8 cellular contexts compared by ENCODE assay signal in the genomic region with DNA sequence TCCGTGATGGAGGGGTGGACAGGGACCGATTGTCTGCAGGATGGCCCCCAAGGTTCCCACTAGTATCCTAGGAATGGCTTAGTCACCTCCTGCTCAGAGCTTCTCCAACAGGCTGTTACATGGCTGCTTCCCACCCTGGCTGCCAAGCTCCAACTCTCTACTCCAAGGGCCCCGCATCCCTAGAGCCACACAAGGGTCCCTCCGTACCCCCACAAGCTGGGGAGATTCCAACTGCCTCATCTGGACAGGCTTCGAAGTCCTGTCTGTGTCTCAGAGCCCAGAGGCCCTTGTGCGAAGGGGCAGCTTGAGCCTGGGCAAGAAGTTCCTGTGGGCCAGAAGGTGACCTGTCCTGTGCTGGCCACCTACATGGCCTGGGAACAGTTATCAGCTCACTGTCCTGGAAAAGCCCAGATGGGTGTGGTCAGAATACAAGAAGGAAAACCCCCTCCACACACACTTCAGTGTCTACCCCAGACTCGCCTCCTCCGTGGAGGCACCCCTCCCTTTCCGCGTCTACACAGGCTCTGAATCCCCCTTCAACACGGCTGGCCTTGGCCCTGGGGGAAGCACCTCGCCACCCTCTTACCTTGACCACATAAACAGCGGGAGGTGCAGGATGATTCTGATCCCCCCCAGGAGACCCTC. TPM values are rescaled to one million over a fixed set of nuclear protein-coding genes. Genes with fewer than 3 reads are reported as not detected.
A peak's percentile ranks its signal among the peaks of the same experiment; 100 is the strongest.
DNase-seq lines count a peak whose midpoint lies in the region; ATAC-seq and TF ChIP-seq lines count a peak whose summit lies in the region.

No MANE protein-coding gene starts in this region.

- H3K9me3 ChIP-seq in T-helper 17 cell (ENCODE audit: control insufficient read depth, low read length, poor library complexity, severe bottlenecking) (no peaks in the 10 kb centered on the region), left ventricle myocardium inferior (replicated peaks) (no peaks in the 10 kb centered on the region), sigmoid colon (no peaks in the 10 kb centered on the region)

- TF ChIP-seq EP300 in sigmoid colon (IDR thresholded peaks at IDR 0.05) = no peak

- H3K27ac ChIP-seq in left ventricle myocardium inferior (replicated peaks) = peak overlapping the region; percentile 89
- H3K27ac ChIP-seq in sigmoid colon = peak overlapping the region; percentile 84 to 90 (median 88)

- H3K27ac Mint-ChIP-seq in T-helper 17 cell = peak overlapping the region; percentile 88

- H3K4me1 Mint-ChIP-seq in T-helper 17 cell = peaks cover 35% of the 10 kb centered on the region

- TF ChIP-seq CTCF in left ventricle myocardium inferior (IDR thresholded peaks at IDR 0.05; ENCODE audit: borderline replicate concordance) (no peak), sigmoid colon (IDR thresholded peaks at IDR 0.05) (no peak)

- 39 to 48% methylated on average over 13 of the region's 13 CpGs for WGBS in sigmoid colon, 2 donors

- H3K27me3 ChIP-seq in left ventricle myocardium inferior (ENCODE audit: low read depth) (no peaks in the 10 kb centered on the region), sigmoid colon (no peaks in the 10 kb centered on the region)

- peaks cover 30% of the 10 kb centered on the region for H3K4me1 ChIP-seq in left ventricle myocardium inferior
- peaks cover 0 to 30% (median 23%) of the 10 kb centered on the region in 4 donors for H3K4me1 ChIP-seq in sigmoid colon

- ATAC-seq in Right ventricle myocardium superior (ENCODE audit: poor library complexity) (peak; percentile 1), T-helper 17 cell (no peak)

- no peaks in the 10 kb centered on the region for H3K27me3 Mint-ChIP-seq in T-helper 17 cell

- DNase-seq in Right ventricle myocardium superior = peak; percentile 38
- no peak for DNase-seq in cardiac septum (ENCODE audit: low spot score)
- peak in 1 of 3 donors; percentile 31 for DNase-seq in T-helper 17 cell
- peak; percentile 15 for DNase-seq in left ventricle myocardium inferior
- DNase-seq in sigmoid colon = no peak
- no peak for DNase-seq in ecto neural progenitor cell (ENCODE audit: low spot score)
- no peak for DNase-seq in stimulated activated CD4-positive, alpha-beta T cell treated with anti-CD3 and anti-CD28 coated beads, Interleukin-4, amount 100 ng/mL, for 24 hours
- no peak for DNase-seq in DMS 273 treated with DMSO at 0.1 percent for 48 hours (lab: John Stamatoyannopoulos, UW)

- intact Hi-C loops in Right ventricle myocardium superior (cut with DNase I) = no loop called here
- intact Hi-C loops in cardiac septum (cut with DNase I) = no loop called here
- intact Hi-C loops in left ventricle myocardium inferior (cut with micrococcal nuclease) = no loop called here
- intact Hi-C loops in sigmoid colon (cut with DNase I) = no loop called here

- H3K4me3 ChIP-seq in left ventricle myocardium inferior (peak overlapping the region; percentile 90), sigmoid colon (peak overlapping the region; percentile 61 to 97 (median 86))

- no peak for TF ChIP-seq POLR2A in sigmoid colon (IDR thresholded peaks at IDR 0.05)

- peak overlapping the region; percentile 93 for H3K4me3 Mint-ChIP-seq in T-helper 17 cell

- H3K36me3 Mint-ChIP-seq in T-helper 17 cell (ENCODE audit: low read depth) = no peaks in the 10 kb centered on the region

- H3K36me3 ChIP-seq in left ventricle myocardium inferior (no peaks in the 10 kb centered on the region), sigmoid colon (peaks cover 0 to 17% (median 0%) of the 10 kb centered on the region in 4 donors)

RNA-seq across cellular contexts. Expression of a gene that starts 0.6 kb away (rescaled TPM):
- total RNA-seq in Right ventricle myocardium superior (5.0 TPM), cardiac septum (8.5 TPM), T-helper 17 cell (1 to 10 TPM; 5.7 to 8.9 TPM), left ventricle myocardium inferior (5.3 TPM), sigmoid colon (10 to 100 TPM; 10.0 to 13.7 (median 12.1) TPM)
- 10 to 100 TPM in 1 of 3 donors, 1 to 10 TPM in 2; 4.2 to 12.2 (median 8.6) TPM for polyA plus RNA-seq in sigmoid colon

Comparison
In these comparisons a context has a peak if more than half of its experiments do, and no peak if none do; other contexts are left out.
1. DNase-seq: peak in Right ventricle myocardium superior (single experiment) and left ventricle myocardium inferior (single experiment); none in cardiac septum (single experiment), sigmoid colon (single experiment), ecto neural progenitor cell (single experiment), stimulated activated CD4-positive, alpha-beta T cell treated with anti-CD3 and anti-CD28 coated beads, Interleukin-4, amount 100 ng/mL, for 24 hours (single experiment) and DMS 273 treated with DMSO at 0.1 percent for 48 hours (single experiment).